ENCODE assay signal across 7 cellular contexts in the genomic region with DNA sequence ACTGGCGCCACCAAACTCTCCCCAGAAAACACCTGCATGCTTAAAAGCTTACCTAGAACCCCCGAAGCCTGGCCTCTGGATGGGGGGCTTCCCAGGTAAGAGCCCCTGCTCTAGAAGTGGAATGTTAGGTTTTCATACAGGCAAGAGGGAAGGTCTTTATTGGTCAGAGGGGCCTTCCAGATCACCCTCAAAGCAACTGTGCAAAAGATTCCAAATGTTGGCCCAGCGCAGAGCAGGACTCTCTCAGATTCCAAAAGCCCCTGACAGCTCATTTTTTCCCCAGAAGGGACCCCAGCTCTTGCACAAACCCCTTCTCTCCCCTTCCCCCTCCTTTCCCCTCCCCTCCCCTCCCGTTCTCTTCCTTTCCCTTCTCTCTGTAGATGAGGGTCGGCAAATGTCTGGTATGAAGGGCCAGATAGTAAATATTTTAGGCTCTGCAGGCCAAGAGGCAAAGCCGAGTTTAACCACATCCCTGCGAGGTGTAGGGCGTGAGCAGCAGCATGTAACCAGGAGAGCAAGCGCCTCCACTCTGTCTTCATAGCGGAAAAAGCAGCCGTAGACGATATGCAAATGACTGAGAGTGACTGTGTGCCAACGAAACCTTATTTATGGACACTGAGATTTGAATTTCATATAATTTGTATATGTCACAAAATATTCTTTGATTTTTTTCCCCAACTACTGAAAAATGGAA.
DNase-seq lines count a peak whose midpoint lies in the region; ATAC-seq and TF ChIP-seq lines count a peak whose summit lies in the region.

No MANE protein-coding gene starts in this region.

- DNase-seq in T follicular helper cell (ENCODE audit: low read depth), result peak; percentile 34
- peak; percentile 44 for DNase-seq in astrocyte of the spinal cord (ENCODE audit: low read depth, low spot score)
- no peak for DNase-seq in nephron progenitor cell
- DNase-seq in NCI-H524 (lab: John Stamatoyannopoulos, UW), result no peak
- no peak for DNase-seq in HCEC 1CT

- H3K27ac Mint-ChIP-seq in nephron progenitor cell, result peak overlapping the region; percentile 74

- H3K4me3 ChIP-seq in astrocyte of the spinal cord (ENCODE audit: low read depth, low read length), result peak overlapping the region; percentile 8

- no peak overlapping the region for H3K4me3 Mint-ChIP-seq in nephron progenitor cell

- H3K9me3 Mint-ChIP-seq in nephron progenitor cell, result no peaks in the 10 kb centered on the region

- ATAC-seq in HG03064 (IDR thresholded peaks at IDR 0.05; ENCODE audit: low read depth, unreplicated experiment), result peak; percentile 65

- peaks cover 3% of the 10 kb centered on the region for H3K27me3 Mint-ChIP-seq in nephron progenitor cell (ENCODE audit: low read depth, poor library complexity)

- TF ChIP-seq POLR2A in GM19099 (IDR thresholded peaks at IDR 0.05; ENCODE audit: extremely low read depth, insufficient read length, low read depth), result peak; percentile 72

- TF ChIP-seq CTCF in astrocyte of the spinal cord (IDR thresholded peaks at IDR 0.05; ENCODE audit: low read depth, low read length) (no peak), nephron progenitor cell (IDR thresholded peaks at IDR 0.05) (no peak)

- no peaks in the 10 kb centered on the region for H3K36me3 Mint-ChIP-seq in nephron progenitor cell (ENCODE audit: low read depth)

- H3K4me1 Mint-ChIP-seq in nephron progenitor cell, result peaks cover 94% of the 10 kb centered on the region

- in situ Hi-C loops in astrocyte of the spinal cord (cut with HindIII; ENCODE audit: low sequenced_read_pairs), result no loop called here

Comparison
In these comparisons a context has a peak if more than half of its experiments do, and no peak if none do; other contexts are left out.
1. DNase-seq: peak in T follicular helper cell (single experiment) and astrocyte of the spinal cord (single experiment); none in nephron progenitor cell (single experiment), NCI-H524 (0 of 2) and HCEC 1CT (single experiment).